Comparison of ENCODE assay signal across 8 cellular contexts in genomic region chr1:206685256-206685748, GRCh38. TPM values are rescaled to one million over a fixed set of nuclear protein-coding genes. Genes with fewer than 3 reads are reported as not detected.
A peak's percentile ranks its signal among the peaks of the same experiment; 100 is the strongest.
DNase-seq lines count a peak whose midpoint lies in the region; ATAC-seq, FAIRE-seq and TF ChIP-seq lines count a peak whose summit lies in the region.

No MANE protein-coding gene starts in this region.

- FAIRE-seq in frontal cortex (lab: Jason Lieb, UNC): no peak
- FAIRE-seq in pancreas (lab: Jason Lieb, UNC): no peak

- H3K9me3 ChIP-seq in pancreas: no peaks in the 10 kb centered on the region

- no peaks in the 10 kb centered on the region for H3K27me3 ChIP-seq in pancreas

- DNase-seq in AG08395 (ENCODE audit: low spot score) (peak; percentile 54), LHCN-M2 (ENCODE audit: low read depth) (peak; percentile 35), frontal cortex (ENCODE audit: low spot score in 2 of 2) (peak; percentile 63 to 72), pancreas (peak in 4 of 6 donors; percentile 35 to 78 (median 56)), NCI-H510A (lab: John Stamatoyannopoulos, UW) (no peak)

- peak overlapping the region; percentile 96 for H3K27ac Mint-ChIP-seq in activated T-helper 17 cell treated with anti-CD3 and anti-CD28 coated beads, Interleukin-2, amount 50 U/mL, for 72 hours

- peak overlapping the region; percentile 98 for H3K4me3 Mint-ChIP-seq in activated T-helper 17 cell treated with anti-CD3 and anti-CD28 coated beads, Interleukin-2, amount 50 U/mL, for 72 hours

- H3K36me3 ChIP-seq in pancreas: no peaks in the 10 kb centered on the region

- H3K4me1 ChIP-seq in pancreas: peaks cover 28 to 33% (median 29%) of the 10 kb centered on the region in 3 donors

- H3K4me1 Mint-ChIP-seq in activated T-helper 17 cell treated with anti-CD3 and anti-CD28 coated beads, Interleukin-2, amount 50 U/mL, for 72 hours: peaks cover 48% of the 10 kb centered on the region

- no peaks in the 10 kb centered on the region for H3K9me3 Mint-ChIP-seq in activated T-helper 17 cell treated with anti-CD3 and anti-CD28 coated beads, Interleukin-2, amount 50 U/mL, for 72 hours

- peak; percentile 27 for ATAC-seq in GM19328 (IDR thresholded peaks at IDR 0.05; ENCODE audit: unreplicated experiment)
- ATAC-seq in activated T-helper 17 cell treated with anti-CD3 and anti-CD28 coated beads, Interleukin-2, amount 50 U/mL, for 72 hours (replicated peaks): peak; percentile 47
- ATAC-seq in pancreas: peak; percentile 48 to 63 (median 55)
- ATAC-seq in HG03457 (IDR thresholded peaks at IDR 0.05; ENCODE audit: unreplicated experiment): no peak

- TF ChIP-seq CTCF in pancreas (IDR thresholded peaks at IDR 0.05): no peak

- H3K36me3 Mint-ChIP-seq in activated T-helper 17 cell treated with anti-CD3 and anti-CD28 coated beads, Interleukin-2, amount 50 U/mL, for 72 hours (ENCODE audit: low read depth): peaks cover 39% of the 10 kb centered on the region

- peak overlapping the region; percentile 78 to 95 (median 89) for H3K27ac ChIP-seq in pancreas

- intact Hi-C loops in pancreas (cut with DNase I): no loop called here

- H3K4me3 ChIP-seq in pancreas: peak overlapping the region; percentile 56 to 74 (median 64)

- no peaks in the 10 kb centered on the region for H3K27me3 Mint-ChIP-seq in activated T-helper 17 cell treated with anti-CD3 and anti-CD28 coated beads, Interleukin-2, amount 50 U/mL, for 72 hours

- WGBS in pancreas, 2 donors: 0 to 1% methylated on average over 32 to 60 of the region's 60 CpGs

RNA-seq across cellular contexts. Expression of gene MAPKAPK2, which starts 0.6 kb away (rescaled TPM):
- total RNA-seq in LHCN-M2 (2014; rRNA removed) (41.7 and 49.4 TPM in 2 replicates), frontal cortex (7.3 TPM), pancreas (10 to 100 TPM; 28.3 to 55.7 (median 30.8) TPM)
- 68.7 TPM for polyA plus RNA-seq in LHCN-M2 (2012)
- 10 to 100 TPM; 64.6 to 85.3 TPM for total RNA-seq in activated T-helper 17 cell treated with anti-CD3 and anti-CD28 coated beads, Interleukin-2, amount 50 U/mL, for 72 hours
- 10 to 100 TPM; 38.8 to 48.9 TPM for polyA plus RNA-seq in pancreas

RNA-seq across cellular contexts. Expression of gene DYRK3, which starts 50.0 kb away (rescaled TPM):
- total RNA-seq in LHCN-M2 (2014; rRNA removed) (30.5 and 31.0 TPM in 2 replicates), frontal cortex (14.7 TPM), pancreas (1 to 10 TPM; 2.3 to 7.0 (median 3.8) TPM)
- polyA plus RNA-seq in LHCN-M2 (2012): 9.1 TPM
- total RNA-seq in activated T-helper 17 cell treated with anti-CD3 and anti-CD28 coated beads, Interleukin-2, amount 50 U/mL, for 72 hours: 10 to 100 TPM in 1 of 2 donors, 1 to 10 TPM in 1; 9.3 to 12.3 TPM
- polyA plus RNA-seq in pancreas: 1 to 10 TPM; 2.4 to 4.8 TPM
